In genomic region chr1:118429856-118430255, GRCh38 we compare ENCODE assay signal across 14 cellular contexts.
DNase-seq lines count a peak whose midpoint lies in the region; ATAC-seq and TF ChIP-seq lines count a peak whose summit lies in the region.
"Had no signal": no experiment of that assay in that cellular context is flagged by ENCODE, and none has a peak within 500 bp of the region (broad histone marks: within the 10 kb centered on the region; RNA-seq: fewer than 3 reads in every experiment).

No MANE protein-coding gene starts in this region.

- H3K9me3 Mint-ChIP-seq in activated CD8-positive, alpha-beta T cell treated with anti-CD3 and anti-CD28 coated beads, Interleukin-2, amount 10 ng/mL, durations not matched to agents 7 days and 5 days (ENCODE audit: insufficient read depth) = peaks cover 9% of the 10 kb centered on the region

- no peaks in the 10 kb centered on the region for H3K79me2 ChIP-seq in OCI-LY1 (ENCODE audit: insufficient read depth, low read length)

- no peaks in the 10 kb centered on the region for H4K20me1 ChIP-seq in OCI-LY1 (ENCODE audit: insufficient read depth, low read length)
- H4K20me1 ChIP-seq: BLaER1 had no signal

- H3K4me1 ChIP-seq in OCI-LY1 (ENCODE audit: insufficient read depth, low read length, severe bottlenecking) = peaks cover 15% of the 10 kb centered on the region
- H3K4me1 ChIP-seq: BLaER1, HAP-1 had no signal

- H3K9me3 ChIP-seq in OCI-LY1 (ENCODE audit: low read length) = no peaks in the 10 kb centered on the region
- H3K9me3 ChIP-seq: BLaER1, HAP-1 had no signal

- H3K4me3 Mint-ChIP-seq in activated CD8-positive, alpha-beta T cell treated with anti-CD3 and anti-CD28 coated beads, Interleukin-2, amount 10 ng/mL, durations not matched to agents 7 days and 5 days = no peak overlapping the region
- H3K4me3 Mint-ChIP-seq: CD4-positive, CD25-positive, alpha-beta regulatory T cell had no signal

- no peak overlapping the region for H3K9ac ChIP-seq in OCI-LY1 (ENCODE audit: low read length)
- H3K9ac ChIP-seq: BLaER1 had no signal

- CTCF ChIA-PET in activated CD8-positive, alpha-beta T cell treated with anti-CD3 and anti-CD28 coated beads, Interleukin-2, amount 10 ng/mL, durations not matched to agents 7 days and 5 days (lab: Charles Lee) = no interaction called here

- no peaks in the 10 kb centered on the region for H3K27me3 ChIP-seq in OCI-LY1 (ENCODE audit: insufficient read depth, low read length)
- H3K27me3 ChIP-seq: BLaER1 had no signal

- H3K36me3 ChIP-seq in OCI-LY1 (ENCODE audit: insufficient read depth, low read length) = no peaks in the 10 kb centered on the region
- H3K36me3 ChIP-seq: BLaER1, HAP-1 had no signal

- H3F3A ChIP-seq in OCI-LY1 (ENCODE audit: insufficient read depth, low read length) = no peaks in the 10 kb centered on the region

- ATAC-seq in HG02610 (IDR thresholded peaks at IDR 0.05; ENCODE audit: unreplicated experiment) (no peak), GM18907 (IDR thresholded peaks at IDR 0.05; ENCODE audit: unreplicated experiment) (no peak)
- ATAC-seq in activated CD8-positive, alpha-beta T cell treated with anti-CD3 and anti-CD28 coated beads, Interleukin-2, amount 10 ng/mL, durations not matched to agents 7 days and 5 days = no peak

- no peaks in the 10 kb centered on the region for H3K36me3 Mint-ChIP-seq in activated CD8-positive, alpha-beta T cell treated with anti-CD3 and anti-CD28 coated beads, Interleukin-2, amount 10 ng/mL, durations not matched to agents 7 days and 5 days (ENCODE audit: low read depth)
- H3K36me3 Mint-ChIP-seq: CD4-positive, CD25-positive, alpha-beta regulatory T cell had no signal

- no peaks in the 10 kb centered on the region for H3K27me3 Mint-ChIP-seq in activated CD8-positive, alpha-beta T cell treated with anti-CD3 and anti-CD28 coated beads, Interleukin-2, amount 10 ng/mL, durations not matched to agents 7 days and 5 days (ENCODE audit: low read depth)
- H3K27me3 Mint-ChIP-seq: CD4-positive, CD25-positive, alpha-beta regulatory T cell had no signal

- no peak overlapping the region for H3K4me2 ChIP-seq in OCI-LY1 (ENCODE audit: low read length)
- H3K4me2 ChIP-seq: BLaER1 had no signal

- no peak overlapping the region for H3K27ac Mint-ChIP-seq in activated CD8-positive, alpha-beta T cell treated with anti-CD3 and anti-CD28 coated beads, Interleukin-2, amount 10 ng/mL, durations not matched to agents 7 days and 5 days
- H3K27ac Mint-ChIP-seq: CD4-positive, CD25-positive, alpha-beta regulatory T cell had no signal

- H2AFZ ChIP-seq in OCI-LY1 (ENCODE audit: low read length) = peak overlapping the region; percentile 57; the same call in 1 of the 2 replicates

- no peaks in the 10 kb centered on the region for H3K4me1 Mint-ChIP-seq in activated CD8-positive, alpha-beta T cell treated with anti-CD3 and anti-CD28 coated beads, Interleukin-2, amount 10 ng/mL, durations not matched to agents 7 days and 5 days (ENCODE audit: low read depth)
- H3K4me1 Mint-ChIP-seq: CD4-positive, CD25-positive, alpha-beta regulatory T cell had no signal

- H3K27ac ChIP-seq in OCI-LY1 (ENCODE audit: low read depth, low read length, poor library complexity, severe bottlenecking) = no peak overlapping the region
- H3K27ac ChIP-seq: BLaER1 had no signal

- DNase-seq in SIG-M5 treated with dmso at 0.1 percent for 504 hours (lab: John Stamatoyannopoulos, UW; ENCODE audit: unreplicated experiment) (peak; percentile 1), SIG-M5 (lab: John Stamatoyannopoulos, UW) (no peak), MV-4-11 (lab: John Stamatoyannopoulos, UW) (peak; percentile 72)
- DNase-seq in activated CD8-positive, alpha-beta T cell treated with anti-CD3 and anti-CD28 coated beads, Interleukin-2, amount 10 ng/mL, durations not matched to agents 7 days and 5 days = no peak
- DNase-seq: 8988T; AML-193; CD4-positive, CD25-positive, alpha-beta regulatory T cell; DMS53; GF-D8 had no signal

- H3K4me3 ChIP-seq in OCI-LY1 (ENCODE audit: low read depth, low read length, poor library complexity, severe bottlenecking) = no peak overlapping the region
- H3K4me3 ChIP-seq: BLaER1, HAP-1 had no signal

- POLR2A ChIA-PET in activated CD8-positive, alpha-beta T cell treated with anti-CD3 and anti-CD28 coated beads, Interleukin-2, amount 10 ng/mL, durations not matched to agents 7 days and 5 days (lab: Charles Lee) = no interaction called here

- no peak for TF ChIP-seq CTCF in OCI-LY1 (IDR thresholded peaks at IDR 0.05; ENCODE audit: low read length)

- no peaks in the 10 kb centered on the region for H3K9me2 ChIP-seq in OCI-LY1 (ENCODE audit: low read depth, low read length)

Comparison
In these comparisons a context has a peak if more than half of its experiments do, and no peak if none do; other contexts are left out.
1. DNase-seq: peak in SIG-M5 treated with dmso at 0.1 percent for 504 hours (single experiment) and MV-4-11 (single experiment); none in SIG-M5 (single experiment) and activated CD8-positive, alpha-beta T cell treated with anti-CD3 and anti-CD28 coated beads, Interleukin-2, amount 10 ng/mL, durations not matched to agents 7 days and 5 days (single experiment).